In genomic region chr2:160390544-160391258, GRCh38 we compare ENCODE assay signal across 10 cellular contexts.
DNase-seq lines count a peak whose midpoint lies in the region; ATAC-seq, FAIRE-seq and TF ChIP-seq lines count a peak whose summit lies in the region.
"Had no signal": no experiment of that assay in that cellular context is flagged by ENCODE, and none has a peak within 500 bp of the region (broad histone marks: within the 10 kb centered on the region; RNA-seq: fewer than 3 reads in every experiment).

No MANE protein-coding gene starts in this region.

- TF ChIP-seq POLR2A in H1 (IDR thresholded peaks at IDR 0.05; ENCODE audit: control extremely low read depth in 1 of 2, low read depth in 2 of 2, low read length in 2 of 2) = no peak
- no peak for TF ChIP-seq POLR2A in sigmoid colon (IDR thresholded peaks at IDR 0.05)

- H3K79me1 ChIP-seq in H1 (ENCODE audit: low read depth, low read length) = peaks cover 12% of the 10 kb centered on the region

- H3K27me3 Mint-ChIP-seq in CD8-positive, alpha-beta memory T cell = peaks cover 0 to 2% of the 10 kb centered on the region in 2 donors

- H3K27ac ChIP-seq in CD8-positive, alpha-beta memory T cell (ENCODE audit: low read depth, low read length) = no peak overlapping the region
- H3K27ac ChIP-seq in PC-3 (ENCODE audit: low read length) = peak overlapping the region; percentile 86
- no peak overlapping the region for H3K27ac ChIP-seq in H1 (ENCODE audit: low read depth, low read length)
- peak overlapping the region; percentile 10 to 88 (median 50) for H3K27ac ChIP-seq in sigmoid colon
- H3K27ac ChIP-seq: ovary had no signal

- H2AFZ ChIP-seq in PC-3 (ENCODE audit: low read length) (no peak overlapping the region), H1 (ENCODE audit: low read length) (no peak overlapping the region)

- H3K79me2 ChIP-seq in PC-3 (ENCODE audit: low read length) (peaks cover 97% of the 10 kb centered on the region), H1 (ENCODE audit: control insufficient read depth in 1 of 2, insufficient read depth in 2 of 2, low read length in 2 of 2) (peaks cover 0 to 91% of the 10 kb centered on the region in 2 experiments; a peak in 2 of 4 replicates)

- no peak for FAIRE-seq in H1 (lab: Jason Lieb, UNC)
- FAIRE-seq: G401.6 had no signal

- no peak overlapping the region for H4K5ac ChIP-seq in H1 (ENCODE audit: insufficient read length, low read depth, low read length)

- H3K23ac ChIP-seq in H1 (ENCODE audit: insufficient read length) = no peak overlapping the region

- H3K4me3 Mint-ChIP-seq in CD8-positive, alpha-beta memory T cell = peak overlapping the region in 6 of 7 donors; percentile 8 to 71 (median 28)

- ATAC-seq in PC-3 = peak; percentile 21
- no peak for ATAC-seq in GM21367 (IDR thresholded peaks at IDR 0.05; ENCODE audit: unreplicated experiment)
- no peak for ATAC-seq in sciatic nerve
- no peak for ATAC-seq in GM18870 (IDR thresholded peaks at IDR 0.05; ENCODE audit: unreplicated experiment)
- ATAC-seq in left colon = no peak

- H3K4me2 ChIP-seq in PC-3 (ENCODE audit: low read length) = peak overlapping the region; percentile 3; the same call in 1 of the 2 replicates
- H3K4me2 ChIP-seq in H1 (ENCODE audit: insufficient read depth in 1 of 2, low read depth in 2 of 2, low read length in 2 of 2) = no peak overlapping the region

- peaks cover 87 to 97% (median 92%) of the 10 kb centered on the region in 3 donors for H3K4me1 Mint-ChIP-seq in CD8-positive, alpha-beta memory T cell

- no peak overlapping the region; the same call in 1 of the 2 replicates for H2AK5ac ChIP-seq in H1 (ENCODE audit: low read depth, low read length)

- H3K4me3 ChIP-seq in CD8-positive, alpha-beta memory T cell (ENCODE audit: low read length) = no peak overlapping the region
- H3K4me3 ChIP-seq in PC-3 (ENCODE audit: low read length) = no peak overlapping the region
- H3K4me3 ChIP-seq in H1 (ENCODE audit: extremely low read depth in 1 of 4, insufficient read depth in 2 of 4, low read depth in 3 of 4, low read length in 4 of 4) = no peak overlapping the region
- H3K4me3 ChIP-seq in sigmoid colon = no peak overlapping the region
- H3K4me3 ChIP-seq: ovary had no signal

- H4K91ac ChIP-seq in H1 (replicated peaks; ENCODE audit: insufficient read length, low read length) = no peak overlapping the region

- no peaks in the 10 kb centered on the region for H3K23me2 ChIP-seq in H1 (ENCODE audit: low read depth, low read length)

- no peak overlapping the region for H2BK5ac ChIP-seq in H1 (ENCODE audit: low read depth, low read length)

- no peak overlapping the region for H2BK120ac ChIP-seq in H1 (replicated peaks; ENCODE audit: low read depth, low read length)

- no peaks in the 10 kb centered on the region for H3K36me3 ChIP-seq in CD8-positive, alpha-beta memory T cell (ENCODE audit: insufficient read depth, low read length)
- H3K36me3 ChIP-seq in PC-3 (ENCODE audit: low read depth, low read length) (no peaks in the 10 kb centered on the region), H1 (ENCODE audit: control insufficient read depth in 2 of 4, insufficient read depth in 4 of 4, low read length in 3 of 4) (no peaks in the 10 kb centered on the region), sigmoid colon (no peaks in the 10 kb centered on the region)
- H3K36me3 ChIP-seq: ovary had no signal

- peak overlapping the region; percentile 7; the same call in 1 of the 2 replicates for H3K9ac ChIP-seq in PC-3 (ENCODE audit: low read length)
- no peak overlapping the region for H3K9ac ChIP-seq in H1 (replicated peaks in 1 of 4; ENCODE audit: extremely low read depth in 1 of 4, low read depth in 3 of 4, low read length in 3 of 4)

- no peak overlapping the region for H4K8ac ChIP-seq in H1 (ENCODE audit: extremely low read depth, insufficient read depth, low read length)

- H3K27ac Mint-ChIP-seq in CD8-positive, alpha-beta memory T cell = peak overlapping the region in 4 of 8 donors; percentile 11 to 65 (median 56)

- intact Hi-C loops in PC-3 (cut with micrococcal nuclease) (no loop called here), sigmoid colon (cut with DNase I) (no loop called here), sciatic nerve (cut with DNase I) (no loop called here), left colon (cut with DNase I, micrococcal nuclease) (no loop called here)

- no peak overlapping the region for H3K14ac ChIP-seq in H1 (ENCODE audit: insufficient read length)

- WGBS in H1 (ENCODE audit: extremely low coverage in 1 of 2, insufficient coverage in 1 of 2, insufficient read length in 1 of 2, insufficient replicate concordance in 2 of 2, low coverage in 1 of 2, low lambda C conversion rate in 2 of 2, missing lambda C conversion rate in 1 of 2), 2 experiments = 89% methylated on average over 5 of the region's 6 CpGs; no CpG with 5 or more reads in 1 of the 2 experiments
- WGBS in sigmoid colon, 2 donors = 79 to 82% methylated on average over 6 of the region's 6 CpGs

- no peaks in the 10 kb centered on the region for H3F3A ChIP-seq in PC-3 (ENCODE audit: low read length, unreplicated experiment)

- no peak overlapping the region for H2BK20ac ChIP-seq in H1 (ENCODE audit: low read length)

- H3K9me2 ChIP-seq in PC-3 (replicated peaks; ENCODE audit: low read length) = no peaks in the 10 kb centered on the region

- no peak for TF ChIP-seq CTCF in PC-3 (conservative IDR thresholded peaks at IDR 0.05; ENCODE audit: low read depth, low read length)
- TF ChIP-seq CTCF in H1 (IDR thresholded peaks at IDR 0.05; ENCODE audit: control extremely low read depth in 1 of 3, insufficient read depth in 1 of 3, low read depth in 1 of 3, low read length in 3 of 3) = no peak
- no peak for TF ChIP-seq CTCF in sigmoid colon (IDR thresholded peaks at IDR 0.05)

- CTCF ChIA-PET in CD8-positive, alpha-beta memory T cell (lab: Charles Lee) = interaction anchor here (0.7 kb wide), 1 partner anchor 37 kb away, joined by 4 read pairs; no protein-coding TSS in a partner anchor
- CTCF ChIA-PET in PC-3 (lab: Charles Lee) = no interaction called here
- CTCF ChIA-PET in H1 (lab: Charles Lee; ENCODE audit: partially characterized antibody) = interaction anchor here (0.7 kb wide), 2 partner anchors 143 to 802 kb away, joined by 3 read pairs; no protein-coding TSS in a partner anchor

- TF ChIP-seq RAD21 in H1 (IDR thresholded peaks at IDR 0.05 in 1 of 2, conservative IDR thresholded peaks at IDR 0.05 in 1 of 2; ENCODE audit: low read depth in 2 of 2, low read length in 2 of 2) = no peak

- H3K36me3 Mint-ChIP-seq in CD8-positive, alpha-beta memory T cell = peaks cover 1 to 5% (median 3%) of the 10 kb centered on the region in 3 donors

- no peak overlapping the region for H2BK15ac ChIP-seq in H1 (ENCODE audit: low read length)

- H3K4ac ChIP-seq in H1 (replicated peaks; ENCODE audit: insufficient read length, low read depth, low read length) = no peak overlapping the region

- peaks cover 89% of the 10 kb centered on the region for H3K4me1 ChIP-seq in CD8-positive, alpha-beta memory T cell (ENCODE audit: insufficient read depth, low read length)
- H3K4me1 ChIP-seq in PC-3 (ENCODE audit: insufficient read depth, low read length) = peaks cover 77% of the 10 kb centered on the region
- H3K4me1 ChIP-seq in H1 (replicated peaks in 1 of 4; ENCODE audit: control insufficient read depth in 3 of 4, insufficient read depth in 4 of 4, low read length in 3 of 4) = peaks cover 10 to 19% (median 17%) of the 10 kb centered on the region in 4 experiments; a peak in 5 of 7 replicates
- peaks cover 0 to 83% (median 72%) of the 10 kb centered on the region in 4 donors for H3K4me1 ChIP-seq in sigmoid colon

- POLR2A ChIA-PET in CD8-positive, alpha-beta memory T cell (lab: Charles Lee) = interaction anchor here (0.6 to 0.9 kb wide), 4 partner anchors 10 to 42 kb away, joined by 3 to 5 read pairs (median 4); no protein-coding TSS in a partner anchor
- POLR2A ChIA-PET in PC-3 (lab: Charles Lee; ENCODE audit: unreplicated experiment) (no interaction called here), H1 (lab: Charles Lee; ENCODE audit: partially characterized antibody) (interaction anchor here (1.1 kb wide), 1 partner anchor 13 kb away, joined by 3 read pairs; no protein-coding TSS in a partner anchor)

- no peaks in the 10 kb centered on the region for H4K20me1 ChIP-seq in PC-3 (ENCODE audit: low read length)
- peaks cover 5 to 10% of the 10 kb centered on the region in 2 experiments for H4K20me1 ChIP-seq in H1 (replicated peaks in 1 of 2; ENCODE audit: control insufficient read depth in 1 of 2, insufficient read depth in 2 of 2, low read length in 2 of 2)

- BruUV-seq in PC-3 (replicated peaks; lab: Mats Ljungman, UMichigan) = no TSS peak

- no peak overlapping the region for H3K56ac ChIP-seq in H1 (replicated peaks; ENCODE audit: insufficient read length, low read depth, low read length)

- 0 out of 2 replicates have a peak overlapping the region, but pooled peaks have one; percentile 14 for H3K18ac ChIP-seq in H1 (ENCODE audit: extremely low read depth, low read length)

- peak overlapping the region; percentile 55; the same call in 1 of the 2 replicates for H2BK12ac ChIP-seq in H1 (ENCODE audit: low read depth, low read length)

- no peak for TF ChIP-seq EP300 in H1 (IDR thresholded peaks at IDR 0.05; ENCODE audit: borderline replicate concordance in 1 of 2, low read depth in 2 of 2, low read length in 2 of 2)
- no peak for TF ChIP-seq EP300 in sigmoid colon (IDR thresholded peaks at IDR 0.05)

- H3K9me3 Mint-ChIP-seq in CD8-positive, alpha-beta memory T cell = no peaks in the 10 kb centered on the region

- no peaks in the 10 kb centered on the region for H3K9me3 ChIP-seq in CD8-positive, alpha-beta memory T cell (ENCODE audit: low read length)
- H3K9me3 ChIP-seq in PC-3 (ENCODE audit: low read length) (no peaks in the 10 kb centered on the region), H1 (ENCODE audit: insufficient read depth in 2 of 2, low read depth in 1 of 2, low read length in 1 of 2) (no peaks in the 10 kb centered on the region), sigmoid colon (no peaks in the 10 kb centered on the region)
- H3K9me3 ChIP-seq: ovary had no signal

- no peaks in the 10 kb centered on the region for H3K27me3 ChIP-seq in CD8-positive, alpha-beta memory T cell (ENCODE audit: insufficient read depth, low read length, poor library complexity, severe bottlenecking)
- no peaks in the 10 kb centered on the region for H3K27me3 ChIP-seq in PC-3 (ENCODE audit: low read length)
- H3K27me3 ChIP-seq in H1 (replicated peaks in 1 of 4; ENCODE audit: control insufficient read depth in 3 of 4, extremely low read depth in 1 of 4, insufficient read depth in 3 of 4, low read length in 3 of 4) = no peaks in the 10 kb centered on the region
- H3K27me3 ChIP-seq in sigmoid colon = no peaks in the 10 kb centered on the region
- H3K27me3 ChIP-seq: ovary had no signal

- DNase-seq in CD8-positive, alpha-beta memory T cell = no peak
- peak; percentile 69 for DNase-seq in PC-3
- DNase-seq in H1 (ENCODE audit: low read depth in 1 of 2, low spot score in 2 of 2) = no peak
- no peak for DNase-seq in sigmoid colon
- no peak for DNase-seq in sciatic nerve (ENCODE audit: low spot score)
- no peak for DNase-seq in left colon
- DNase-seq: ovary had no signal

TF ChIP-seq in H1, 55 proteins besides CTCF, POLR2A, EP300 and RAD21 (continues in another document):
- TF ChIP-seq KDM4A (IDR thresholded peaks at IDR 0.05; ENCODE audit: low read depth, low read length, severe bottlenecking) (no peak), SIX5 (IDR thresholded peaks at IDR 0.05; ENCODE audit: low read depth, low read length) (no peak), CHD1 (IDR thresholded peaks at IDR 0.05; ENCODE audit: low read depth, low read length) (no peak), SP2 (IDR thresholded peaks at IDR 0.05; ENCODE audit: low read length) (no peak)

Comparison
In these comparisons a context has a peak if more than half of its experiments do, and no peak if none do; other contexts are left out.
1. H3K27ac ChIP-seq: peak in PC-3 (single experiment) and sigmoid colon (4 of 4); none in CD8-positive, alpha-beta memory T cell (single experiment) and H1 (single experiment).